27 cellular contexts compared by ENCODE assay signal in the genomic region with DNA sequence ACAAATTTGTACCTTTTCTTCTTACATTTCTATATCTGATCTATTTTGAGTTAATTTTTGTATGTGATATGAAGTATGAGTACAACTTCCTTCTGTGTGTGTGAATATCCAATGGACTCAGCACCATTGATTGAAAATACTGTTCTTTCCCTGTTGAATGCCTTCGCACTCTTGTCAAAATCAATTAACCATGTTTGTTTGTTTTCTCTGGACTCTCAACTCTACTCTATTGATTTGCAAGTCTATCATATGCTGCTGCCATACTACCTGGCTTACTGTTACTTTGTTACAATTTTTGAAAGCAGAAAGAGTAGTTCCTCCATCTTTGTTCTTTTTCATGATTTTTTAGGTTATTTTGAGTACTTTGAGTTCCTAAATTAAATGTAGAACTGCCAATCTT.
"Had no signal": no experiment of that assay in that cellular context is flagged by ENCODE, and none has a peak within 500 bp of the region (broad histone marks: within the 10 kb centered on the region; RNA-seq: fewer than 3 reads in every experiment).

No MANE protein-coding gene starts in this region.

- H3K27me3 ChIP-seq: colonic mucosa, dorsolateral prefrontal cortex, esophagus muscularis mucosa, esophagus squamous epithelium, foreskin keratinocyte, gastrocnemius medialis, gastroesophageal sphincter, heart left ventricle, heart right ventricle had no signal

- ATAC-seq: effector memory CD8-positive, alpha-beta T cell; esophagus mucosa; foreskin keratinocyte; gastrocnemius medialis; gastroesophageal sphincter; heart left ventricle; heart right ventricle had no signal

- DNase-seq: colonic mucosa; cortex of kidney; dermis blood vessel endothelial cell; dorsolateral prefrontal cortex; effector CD4-positive, alpha-beta T cell; effector CD8-positive, alpha-beta T cell; effector memory CD4-positive, alpha-beta T cell; effector memory CD8-positive, alpha-beta T cell; endodermal cell; erythroblast; esophagus squamous epithelium; foreskin fibroblast; foreskin keratinocyte; foreskin melanocyte; gastrocnemius medialis; glutamatergic neuron; head of caudate nucleus; heart left ventricle; heart right ventricle had no signal

- H3K27ac ChIP-seq: colonic mucosa, coronary artery, dorsolateral prefrontal cortex, epithelial cell of prostate, esophagus muscularis mucosa, esophagus squamous epithelium, foreskin keratinocyte, gastrocnemius medialis, gastroesophageal sphincter, heart left ventricle, heart right ventricle had no signal

- H3K36me3 ChIP-seq: colonic mucosa, esophagus muscularis mucosa, esophagus squamous epithelium, gastrocnemius medialis, gastroesophageal sphincter, heart left ventricle, heart right ventricle had no signal

- FAIRE-seq: endometrium, endothelial cell of umbilical vein had no signal

- H3K27me3 Mint-ChIP-seq: dendritic cell treated with granulocyte-macrophage colony-stimulating factor and Interleukin-4, amounts not matched to agents 40 ng/mL and 50 ng/mL, for 4 days; effector memory CD8-positive, alpha-beta T cell had no signal

- H3K4me3 Mint-ChIP-seq: dendritic cell treated with granulocyte-macrophage colony-stimulating factor and Interleukin-4, amounts not matched to agents 40 ng/mL and 50 ng/mL, for 4 days; effector memory CD8-positive, alpha-beta T cell; endodermal cell had no signal

- H3K27ac Mint-ChIP-seq: dendritic cell treated with granulocyte-macrophage colony-stimulating factor and Interleukin-4, amounts not matched to agents 40 ng/mL and 50 ng/mL, for 4 days; effector memory CD8-positive, alpha-beta T cell; endodermal cell had no signal

- H3K4me1 ChIP-seq: colonic mucosa, esophagus muscularis mucosa, foreskin keratinocyte, gastrocnemius medialis, gastroesophageal sphincter, heart left ventricle, heart right ventricle had no signal

- H3K9me3 ChIP-seq: esophagus muscularis mucosa, esophagus squamous epithelium, gastrocnemius medialis, gastroesophageal sphincter, heart left ventricle had no signal

- H3K4me3 ChIP-seq: colonic mucosa, coronary artery, dorsolateral prefrontal cortex, esophagus muscularis mucosa, esophagus squamous epithelium, gastrocnemius medialis, gastroesophageal sphincter, heart left ventricle, heart right ventricle had no signal
